Comparison of ENCODE assay signal across 19 cellular contexts in the genomic region with DNA sequence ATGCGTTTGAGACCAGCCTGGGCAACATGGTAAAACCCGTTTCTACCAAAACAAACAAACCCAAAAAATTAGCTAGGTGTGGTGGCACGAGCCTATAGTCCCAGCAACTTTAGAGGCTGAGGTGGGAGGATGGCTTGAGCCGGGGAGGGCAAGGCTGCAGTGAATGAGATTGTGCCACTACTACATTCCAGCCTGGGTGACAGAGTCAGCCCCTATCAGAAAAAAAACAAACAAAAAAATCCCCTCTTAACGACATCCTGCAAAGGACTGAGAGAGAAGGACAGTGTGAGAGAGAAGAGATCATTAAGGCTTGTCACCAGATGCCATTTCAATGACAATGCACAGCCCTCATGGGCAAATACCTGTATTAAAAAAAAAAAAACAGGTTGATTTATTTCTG.
DNase-seq lines count a peak whose midpoint lies in the region; FAIRE-seq and TF ChIP-seq lines count a peak whose summit lies in the region.
"Had no signal": no experiment of that assay in that cellular context is flagged by ENCODE, and none has a peak within 500 bp of the region (broad histone marks: within the 10 kb centered on the region; RNA-seq: fewer than 3 reads in every experiment).

No MANE protein-coding gene starts in this region.

- intact Hi-C loops in sigmoid colon (cut with DNase I), result no loop called here

- H4K8ac ChIP-seq in H1 (ENCODE audit: extremely low read depth, insufficient read depth, low read length) (no peak overlapping the region), trophoblast cell (ENCODE audit: low read depth, low read length) (no peak overlapping the region)

- H3K36me3 ChIP-seq in H7 (replicated peaks; ENCODE audit: control insufficient read depth, insufficient read depth, low read length), result no peaks in the 10 kb centered on the region
- H3K36me3 ChIP-seq in HUES64 (ENCODE audit: insufficient read depth, low read length), result no peaks in the 10 kb centered on the region
- no peaks in the 10 kb centered on the region for H3K36me3 ChIP-seq in H1 (ENCODE audit: control insufficient read depth in 2 of 4, insufficient read depth in 4 of 4, low read length in 3 of 4)
- H3K36me3 ChIP-seq in trophoblast cell (ENCODE audit: control insufficient read depth in 1 of 2, insufficient read depth in 2 of 2, low read length in 2 of 2), result no peaks in the 10 kb centered on the region
- no peaks in the 10 kb centered on the region for H3K36me3 ChIP-seq in tibial nerve
- no peaks in the 10 kb centered on the region for H3K36me3 ChIP-seq in sigmoid colon
- H3K36me3 ChIP-seq: Peyer's patch, SJSA1 had no signal

- H3K79me2 ChIP-seq in H1 (ENCODE audit: control insufficient read depth in 1 of 2, insufficient read depth in 2 of 2, low read length in 2 of 2) (no peaks in the 10 kb centered on the region), trophoblast cell (ENCODE audit: control insufficient read depth, insufficient read depth, low read length, poor library complexity) (no peaks in the 10 kb centered on the region)

- H2AFZ ChIP-seq in H1 (ENCODE audit: low read length) (no peak overlapping the region), trophoblast cell (ENCODE audit: insufficient read depth, low read length, poor library complexity) (no peak overlapping the region)

- H3K18ac ChIP-seq in H1 (ENCODE audit: extremely low read depth, low read length) (peak overlapping the region; percentile 51; the same call in 1 of the 2 replicates), trophoblast cell (ENCODE audit: low read length) (no peak overlapping the region)

- H3K4ac ChIP-seq in H1 (replicated peaks; ENCODE audit: insufficient read length, low read depth, low read length), result no peak overlapping the region
- H3K4ac ChIP-seq in trophoblast cell (ENCODE audit: low read depth, low read length), result no peak overlapping the region

- H3K23ac ChIP-seq in H1 (ENCODE audit: insufficient read length), result no peak overlapping the region
- H3K23ac ChIP-seq in trophoblast cell (ENCODE audit: low read length), result no peak overlapping the region

- H4K12ac ChIP-seq in trophoblast cell (ENCODE audit: low read depth, low read length), result no peak overlapping the region

- H2BK5ac ChIP-seq in H1 (ENCODE audit: low read depth, low read length), result peak overlapping the region; percentile 80; the same call in 1 of the 2 replicates
- H2BK5ac ChIP-seq in trophoblast cell (ENCODE audit: low read depth, low read length, poor library complexity), result no peak overlapping the region

- H4K5ac ChIP-seq in H1 (ENCODE audit: insufficient read length, low read depth, low read length), result no peak overlapping the region

- DNase-seq in H7, result peak; percentile 29
- no peak for DNase-seq in H1 (ENCODE audit: low read depth in 1 of 2, low spot score in 2 of 2)
- peak; percentile 71 to 84 for DNase-seq in trophoblast cell
- no peak for DNase-seq in tibial nerve (ENCODE audit: low spot score in 2 of 2)
- no peak for DNase-seq in DMS114 treated with DMSO at 0.1 percent for 48 hours (lab: John Stamatoyannopoulos, UW; ENCODE audit: unreplicated experiment)
- DNase-seq in sigmoid colon, result no peak
- DNase-seq: ACHN, C1 segment of cervical spinal cord, DND-41, GDM1, MV-4-11, NCI-H1417 treated with DMSO at 0.1 percent for 48 hours, NCI-H1930, NCI-H446 treated with DMSO at 0.1 percent for 48 hours, Peyer's patch, T-helper 17 cell had no signal

- no peaks in the 10 kb centered on the region for H3K9me3 ChIP-seq in HUES64 (ENCODE audit: insufficient read depth, low read depth, low read length)
- no peaks in the 10 kb centered on the region; a peak in 1 of 4 replicates for H3K9me3 ChIP-seq in H1 (ENCODE audit: insufficient read depth in 2 of 2, low read depth in 1 of 2, low read length in 1 of 2)
- no peaks in the 10 kb centered on the region for H3K9me3 ChIP-seq in trophoblast cell (ENCODE audit: insufficient read depth, low read depth, low read length)
- H3K9me3 ChIP-seq in tibial nerve, result no peaks in the 10 kb centered on the region
- no peaks in the 10 kb centered on the region for H3K9me3 ChIP-seq in sigmoid colon
- H3K9me3 ChIP-seq: Peyer's patch, SJSA1 had no signal

- H2AK5ac ChIP-seq in H1 (ENCODE audit: low read depth, low read length) (no peak overlapping the region), trophoblast cell (ENCODE audit: low read length) (no peak overlapping the region)

- TF ChIP-seq CTCF in H1 (IDR thresholded peaks at IDR 0.05; ENCODE audit: control extremely low read depth in 1 of 3, insufficient read depth in 1 of 3, low read depth in 1 of 3, low read length in 3 of 3) (no peak), tibial nerve (IDR thresholded peaks at IDR 0.05) (no peak), sigmoid colon (IDR thresholded peaks at IDR 0.05) (no peak)

- no peaks in the 10 kb centered on the region for H3K79me1 ChIP-seq in H1 (ENCODE audit: low read depth, low read length)
- H3K79me1 ChIP-seq in trophoblast cell (ENCODE audit: low read length), result no peaks in the 10 kb centered on the region

- H3K14ac ChIP-seq in H1 (ENCODE audit: insufficient read length) (no peak overlapping the region), trophoblast cell (ENCODE audit: low read length) (no peak overlapping the region)

- H3K56ac ChIP-seq in H1 (replicated peaks; ENCODE audit: insufficient read length, low read depth, low read length), result no peak overlapping the region

- H2BK15ac ChIP-seq in H1 (ENCODE audit: low read length), result no peak overlapping the region

- no peak overlapping the region for H3K9ac ChIP-seq in HUES64 (ENCODE audit: low read depth, low read length)
- H3K9ac ChIP-seq in H1 (replicated peaks in 1 of 4; ENCODE audit: extremely low read depth in 1 of 4, low read depth in 3 of 4, low read length in 3 of 4), result no peak overlapping the region; a peak in 1 of 7 replicates
- no peak overlapping the region for H3K9ac ChIP-seq in trophoblast cell (ENCODE audit: low read length)
- H3K9ac ChIP-seq: KMS-11 had no signal

- H3K4me1 ChIP-seq in HUES64 (ENCODE audit: insufficient read depth, low read length) (peaks cover 54% of the 10 kb centered on the region), H1 (replicated peaks in 1 of 4; ENCODE audit: control insufficient read depth in 3 of 4, insufficient read depth in 4 of 4, low read length in 3 of 4) (peaks cover 0 to 25% (median 18%) of the 10 kb centered on the region in 4 experiments), trophoblast cell (ENCODE audit: control insufficient read depth in 1 of 2, insufficient read depth in 2 of 2, low read length in 2 of 2) (no peaks in the 10 kb centered on the region), tibial nerve (no peaks in the 10 kb centered on the region), sigmoid colon (no peaks in the 10 kb centered on the region)
- H3K4me1 ChIP-seq: Peyer's patch, SJSA1 had no signal

- H2BK20ac ChIP-seq in H1 (ENCODE audit: low read length), result 0 out of 2 replicates have a peak overlapping the region, but pooled peaks have one; percentile 15

- POLR2A ChIA-PET in H1 (lab: Charles Lee; ENCODE audit: partially characterized antibody), result no interaction called here

- H3K4me2 ChIP-seq in H1 (ENCODE audit: insufficient read depth in 1 of 2, low read depth in 2 of 2, low read length in 2 of 2) (peak overlapping the region; percentile 48 to 65; a peak in 3 of 4 replicates), trophoblast cell (ENCODE audit: low read length) (no peak overlapping the region)
- H3K4me2 ChIP-seq: KMS-11 had no signal

- H2BK12ac ChIP-seq in H1 (ENCODE audit: low read depth, low read length), result peak overlapping the region; percentile 61; the same call in 1 of the 2 replicates
- H2BK12ac ChIP-seq in trophoblast cell (ENCODE audit: low read length), result no peak overlapping the region

- TF ChIP-seq EP300 in H1 (IDR thresholded peaks at IDR 0.05; ENCODE audit: borderline replicate concordance in 1 of 2, low read depth in 2 of 2, low read length in 2 of 2) (no peak), tibial nerve (IDR thresholded peaks at IDR 0.05) (no peak), sigmoid colon (IDR thresholded peaks at IDR 0.05) (no peak)

- H3K27ac ChIP-seq in HUES64 (ENCODE audit: low read depth, low read length) (peak overlapping the region; percentile 79; the same call in 1 of the 2 replicates), H1 (ENCODE audit: low read depth, low read length) (no peak overlapping the region), trophoblast cell (ENCODE audit: low read depth, low read length) (no peak overlapping the region), tibial nerve (no peak overlapping the region), sigmoid colon (no peak overlapping the region)
- H3K27ac ChIP-seq: KMS-11, Peyer's patch, SJSA1 had no signal

- TF ChIP-seq RAD21 in H1 (IDR thresholded peaks at IDR 0.05 in 1 of 2, conservative IDR thresholded peaks at IDR 0.05 in 1 of 2; ENCODE audit: low read depth in 2 of 2, low read length in 2 of 2), result no peak

- H2BK120ac ChIP-seq in H1 (replicated peaks; ENCODE audit: low read depth, low read length), result no peak overlapping the region
- H2BK120ac ChIP-seq in trophoblast cell (ENCODE audit: insufficient read depth, low read length, poor library complexity), result no peak overlapping the region

- H3K27me3 ChIP-seq in H7 (ENCODE audit: control insufficient read depth, insufficient read depth, low read length) (no peaks in the 10 kb centered on the region), HUES64 (ENCODE audit: insufficient read depth, low read length) (peaks cover 7% of the 10 kb centered on the region; the same call in 1 of the 2 replicates), H1 (replicated peaks in 1 of 4; ENCODE audit: control insufficient read depth in 3 of 4, extremely low read depth in 1 of 4, insufficient read depth in 3 of 4, low read length in 3 of 4) (no peaks in the 10 kb centered on the region), trophoblast cell (ENCODE audit: insufficient read depth, low read length) (no peaks in the 10 kb centered on the region), tibial nerve (no peaks in the 10 kb centered on the region), sigmoid colon (peaks cover 0 to 10% (median 0%) of the 10 kb centered on the region in 3 donors)
- H3K27me3 ChIP-seq: Peyer's patch, SJSA1 had no signal

- CTCF ChIA-PET in H1 (lab: Charles Lee; ENCODE audit: partially characterized antibody), result interaction anchor here (1.3 kb wide), 1 partner anchor 26 kb away, joined by 3 read pairs; no protein-coding TSS in a partner anchor

- no peak overlapping the region for H3K4me3 ChIP-seq in H7 (ENCODE audit: insufficient read depth, low read depth, low read length)
- H3K4me3 ChIP-seq in HUES64 (ENCODE audit: low read length), result no peak overlapping the region
- H3K4me3 ChIP-seq in H1 (ENCODE audit: extremely low read depth in 1 of 4, insufficient read depth in 2 of 4, low read depth in 3 of 4, low read length in 4 of 4), result peak overlapping the region in 1 of 4 experiments; percentile 15; a peak in 1 of 8 replicates
- no peak overlapping the region for H3K4me3 ChIP-seq in trophoblast cell (ENCODE audit: low read depth, low read length)
- H3K4me3 ChIP-seq in tibial nerve, result no peak overlapping the region
- H3K4me3 ChIP-seq in sigmoid colon, result no peak overlapping the region
- H3K4me3 ChIP-seq: Peyer's patch, SJSA1 had no signal

- H3K23me2 ChIP-seq in H1 (ENCODE audit: low read depth, low read length), result no peaks in the 10 kb centered on the region; the same call in 1 of the 2 replicates

- peak overlapping the region; percentile 6 for H4K91ac ChIP-seq in H1 (replicated peaks; ENCODE audit: insufficient read length, low read length)
- no peak overlapping the region for H4K91ac ChIP-seq in trophoblast cell (ENCODE audit: low read depth, low read length)

- no peak for TF ChIP-seq POLR2A in H1 (IDR thresholded peaks at IDR 0.05; ENCODE audit: control extremely low read depth in 1 of 2, low read depth in 2 of 2, low read length in 2 of 2)
- no peak for TF ChIP-seq POLR2A in tibial nerve (IDR thresholded peaks at IDR 0.05)
- no peak for TF ChIP-seq POLR2A in sigmoid colon (IDR thresholded peaks at IDR 0.05)

- H4K20me1 ChIP-seq in H1 (replicated peaks in 1 of 2; ENCODE audit: control insufficient read depth in 1 of 2, insufficient read depth in 2 of 2, low read length in 2 of 2), result no peaks in the 10 kb centered on the region

- FAIRE-seq in H1 (lab: Jason Lieb, UNC), result peak; percentile 90

- 50% methylated on average over 1 of the region's 5 CpGs for WGBS in HUES64
- WGBS in H1 (ENCODE audit: extremely low coverage in 1 of 2, insufficient coverage in 1 of 2, insufficient read length in 1 of 2, insufficient replicate concordance in 2 of 2, low coverage in 1 of 2, low lambda C conversion rate in 2 of 2, missing lambda C conversion rate in 1 of 2), 2 experiments, result 40% methylated on average over 5 of the region's 5 CpGs; no CpG with 5 or more reads in 1 of the 2 experiments
- WGBS in trophoblast cell (ENCODE audit: extremely low coverage, insufficient coverage, insufficient read length), result no CpG with 5 or more reads among the region's 5 CpGs
- WGBS in tibial nerve, 2 donors, result 50 to 52% methylated on average over 5 of the region's 5 CpGs
- WGBS in sigmoid colon, 2 donors, result 41 to 44% methylated on average over 5 of the region's 5 CpGs

Comparison
In these comparisons a context has a peak if more than half of its experiments do, and no peak if none do; other contexts are left out.
1. DNase-seq: peak in H7 (single experiment) and trophoblast cell (2 of 2); none in H1 (0 of 2), tibial nerve (0 of 2), DMS114 treated with DMSO at 0.1 percent for 48 hours (single experiment) and sigmoid colon (single experiment).